Comparison of ENCODE assay signal across 1 cellular context in the genomic region with DNA sequence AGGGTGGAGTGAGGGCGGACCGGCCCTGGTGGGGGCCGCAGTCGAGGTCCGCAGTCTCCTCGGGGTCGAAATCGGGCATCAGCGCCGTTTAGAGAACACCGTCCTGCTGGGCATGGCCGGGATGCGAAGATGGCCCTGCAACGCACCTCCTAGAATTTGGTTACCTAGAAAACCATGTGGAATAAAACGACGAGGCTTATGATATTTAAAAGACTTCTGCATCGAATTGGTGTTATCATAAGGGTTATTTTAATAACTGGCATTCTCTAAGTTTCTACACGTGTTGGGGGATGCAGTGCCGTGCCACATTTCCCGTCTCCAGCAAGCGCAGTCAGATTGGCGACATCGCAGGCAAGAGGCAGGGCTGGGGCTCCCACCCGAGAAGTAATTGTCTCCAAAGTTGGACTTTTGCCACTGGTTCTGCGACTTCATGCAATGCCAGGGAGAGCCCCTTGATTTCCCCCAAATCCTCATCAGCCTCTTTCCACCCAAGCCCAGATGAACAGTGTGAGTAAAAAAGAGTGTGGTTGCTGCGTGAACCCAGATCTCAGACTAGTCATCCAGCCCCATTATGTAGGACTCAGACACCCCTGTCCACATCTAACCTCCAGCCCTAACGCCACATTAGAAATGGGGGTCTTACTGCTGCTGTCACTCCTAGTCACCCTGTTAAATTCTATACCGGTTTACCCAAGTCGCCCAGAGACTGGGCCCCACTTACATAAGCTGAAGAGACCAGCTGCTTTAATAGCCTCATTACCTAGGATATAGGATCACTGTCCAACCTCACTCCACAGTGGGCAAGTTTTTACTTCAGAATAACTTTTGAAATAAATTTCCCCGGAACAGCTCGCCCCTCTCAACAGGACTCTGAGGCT.
TF ChIP-seq lines count a peak whose summit lies in the region.

No MANE protein-coding gene starts in this region.

TF ChIP-seq in HCT116, 20 proteins besides CTCF, POLR2A, EP300 and RAD21 (continued from another document):
- TF ChIP-seq ZBTB33 (IDR thresholded peaks at IDR 0.05; ENCODE audit: extremely low read depth, insufficient replicate concordance, low read length) (no peak), SP1 (IDR thresholded peaks at IDR 0.05; ENCODE audit: low read depth) (no peak), EZH2phosphoT487 (IDR thresholded peaks at IDR 0.05; ENCODE audit: borderline replicate concordance) (no peak)
TF ChIP-seq in HCT116: peak in this region for 0.
